In the genomic region with DNA sequence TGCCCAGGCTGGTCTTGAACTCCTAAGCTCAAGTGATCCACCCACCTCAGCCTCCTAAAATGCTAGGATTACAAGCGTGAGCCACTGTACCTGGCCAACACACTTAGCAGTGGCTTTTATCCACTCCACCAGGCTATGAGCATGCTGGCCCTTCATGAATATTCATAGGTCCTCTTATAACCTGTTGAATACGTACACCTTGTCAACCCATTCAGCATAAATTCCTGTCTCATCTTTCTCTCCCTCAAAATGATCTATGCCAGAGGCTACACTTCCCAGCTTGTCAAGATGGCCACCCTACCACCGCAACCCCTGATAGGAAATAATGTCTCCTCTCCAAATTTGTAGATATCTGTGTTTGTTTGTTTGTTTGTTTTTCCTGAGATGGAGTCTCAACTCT, we compare ENCODE assay signal across 23 cellular contexts. TPM values are rescaled to one million over a fixed set of nuclear protein-coding genes. Genes with fewer than 3 reads are reported as not detected.
"Had no signal": no experiment of that assay in that cellular context is flagged by ENCODE, and none has a peak within 500 bp of the region (broad histone marks: within the 10 kb centered on the region; RNA-seq: fewer than 3 reads in every experiment).

No MANE protein-coding gene starts in this region.

- H3K9me3 Mint-ChIP-seq: IgD-negative memory B cell had no signal

- H3K27ac Mint-ChIP-seq: IgD-negative memory B cell had no signal

- H3K36me3 Mint-ChIP-seq: IgD-negative memory B cell had no signal

- ATAC-seq: K562 had no signal

- DNase-seq: Kasumi-1, MM.1S, NCI-H1092 treated with DMSO at 0.1 percent for 48 hours, NCI-H1436, NCI-H187, NCI-H2029, NCI-H2081 treated with DMSO at 0.1 percent for 48 hours, NCI-H2227 treated with DMSO at 0.1 percent for 48 hours, NCI-H524, NCI-H526 treated with DMSO at 0.1 percent for 48 hours, NCI-H774, Right ventricle myocardium superior, RPMI8226, SIG-M5 had no signal

- H3K27ac ChIP-seq: HL-60, KMS-11, SJSA1, SK-N-MC had no signal

- H3K27me3 Mint-ChIP-seq: IgD-negative memory B cell had no signal

- H3K4me3 Mint-ChIP-seq: IgD-negative memory B cell had no signal

RNA-seq across cellular contexts. Expression of a gene that starts 11.0 kb away (rescaled TPM):
- total RNA-seq: M059J; NCI-H460; Right ventricle myocardium superior; SJSA1; T-helper 1 cell treated with Interleukin-12 subunit alpha and Interleukin-12 subunit beta and Interleukin-4 antibody, amounts not matched to agents 30 ng/mL and 1 ng/mL, for 36 hours had no signal

RNA-seq across cellular contexts. Expression of a gene that starts 21.3 kb away (rescaled TPM):
- total RNA-seq: NCI-H460, SJSA1 had no signal
